ENCODE assay signal across 10 cellular contexts in genomic region chrX:13212191-13212651, GRCh38.
A peak's percentile ranks its signal among the peaks of the same experiment; 100 is the strongest.
DNase-seq lines count a peak whose midpoint lies in the region; ATAC-seq and TF ChIP-seq lines count a peak whose summit lies in the region.
"Had no signal": no experiment of that assay in that cellular context is flagged by ENCODE, and none has a peak within 500 bp of the region (broad histone marks: within the 10 kb centered on the region; RNA-seq: fewer than 3 reads in every experiment).

No MANE protein-coding gene starts in this region.

- H3K27me3 Mint-ChIP-seq in HFFc6 (ENCODE audit: insufficient read depth), result no peaks in the 10 kb centered on the region
- no peaks in the 10 kb centered on the region for H3K27me3 Mint-ChIP-seq in T-helper 17 cell
- H3K27me3 Mint-ChIP-seq: activated CD4-positive, alpha-beta T cell treated with anti-CD3 and anti-CD28 coated beads for 36 hours had no signal

- 0 to 10% methylated on average over 1 of the region's 1 CpG for WGBS in gastroesophageal sphincter (ENCODE audit: low coverage in 1 of 2), 2 donors

- H3K4me1 Mint-ChIP-seq in HFFc6 (ENCODE audit: low read depth) (peaks cover 46% of the 10 kb centered on the region), T-helper 17 cell (peaks cover 4% of the 10 kb centered on the region)

- no peak overlapping the region for H3K9ac ChIP-seq in Karpas-422 (ENCODE audit: low read length)

- no peaks in the 10 kb centered on the region for H3K9me3 ChIP-seq in T-helper 17 cell (ENCODE audit: control insufficient read depth, low read length, poor library complexity, severe bottlenecking)
- no peaks in the 10 kb centered on the region for H3K9me3 ChIP-seq in gastroesophageal sphincter
- no peaks in the 10 kb centered on the region for H3K9me3 ChIP-seq in Karpas-422 (ENCODE audit: low read length)
- H3K9me3 ChIP-seq: thoracic aorta had no signal

- H3K4me1 ChIP-seq in gastroesophageal sphincter (peaks cover 0 to 29% (median 3%) of the 10 kb centered on the region in 3 donors), Karpas-422 (ENCODE audit: low read length) (no peaks in the 10 kb centered on the region)

- H3K27me3 ChIP-seq in gastroesophageal sphincter (no peaks in the 10 kb centered on the region), Karpas-422 (ENCODE audit: low read length) (no peaks in the 10 kb centered on the region)

- ATAC-seq in T-helper 17 cell, result no peak
- ATAC-seq in gastroesophageal sphincter, result peak; percentile 51
- ATAC-seq: activated CD4-positive, alpha-beta T cell treated with anti-CD3 and anti-CD28 coated beads for 36 hours had no signal

- H3K27ac Mint-ChIP-seq in HFFc6 (peak overlapping the region; percentile 64), T-helper 17 cell (peak overlapping the region; percentile 49)
- H3K27ac Mint-ChIP-seq: activated CD4-positive, alpha-beta T cell treated with anti-CD3 and anti-CD28 coated beads for 36 hours had no signal

- H3K36me3 Mint-ChIP-seq in HFFc6 (ENCODE audit: low read depth), result no peaks in the 10 kb centered on the region
- no peaks in the 10 kb centered on the region for H3K36me3 Mint-ChIP-seq in T-helper 17 cell (ENCODE audit: low read depth)

- no peak for TF ChIP-seq POLR2A in gastroesophageal sphincter (IDR thresholded peaks at IDR 0.05)

- H3K36me3 ChIP-seq in gastroesophageal sphincter (no peaks in the 10 kb centered on the region), Karpas-422 (ENCODE audit: insufficient read depth, low read length) (no peaks in the 10 kb centered on the region)
- H3K36me3 ChIP-seq: thoracic aorta had no signal

- no peak for TF ChIP-seq EP300 in gastroesophageal sphincter (IDR thresholded peaks at IDR 0.05)

- H3K4me3 ChIP-seq in gastroesophageal sphincter (no peak overlapping the region), retinal pigment epithelial cell (ENCODE audit: low read length) (no peak overlapping the region), Karpas-422 (ENCODE audit: low read length) (no peak overlapping the region)
- H3K4me3 ChIP-seq: thoracic aorta had no signal

- H3K4me3 Mint-ChIP-seq in HFFc6 (peak overlapping the region; percentile 28), T-helper 17 cell (no peak overlapping the region)
- H3K4me3 Mint-ChIP-seq: activated CD4-positive, alpha-beta T cell treated with anti-CD3 and anti-CD28 coated beads for 36 hours had no signal

- H4K20me1 ChIP-seq in Karpas-422 (ENCODE audit: insufficient read depth, low read depth, low read length), result no peaks in the 10 kb centered on the region

- H3K9me3 Mint-ChIP-seq in HFFc6, result no peaks in the 10 kb centered on the region; the same call in 1 of the 2 replicates

- no peak overlapping the region for H2AFZ ChIP-seq in Karpas-422 (ENCODE audit: low read length)

- no peak overlapping the region for H3K4me2 ChIP-seq in Karpas-422 (ENCODE audit: low read depth, low read length, poor library complexity, severe bottlenecking)

- H3K9me2 ChIP-seq in Karpas-422 (replicated peaks; ENCODE audit: insufficient read depth, low read length), result no peaks in the 10 kb centered on the region

- DNase-seq in HFFc6 (no peak), T-helper 17 cell (no peak), retinal pigment epithelial cell (ENCODE audit: low read depth) (peak; percentile 85), germinal center (ENCODE audit: low spot score) (no peak), Karpas-422 (no peak), NCI-H2029 treated with DMSO at 0.1 percent for 48 hours (lab: John Stamatoyannopoulos, UW) (no peak)
- DNase-seq in NK-92 treated with Interleukin-12 subunit alpha and Interleukin-12 subunit beta, amount 100 ng/mL, for 24 hours (lab: John Stamatoyannopoulos, UW), result no peak
- DNase-seq: activated CD4-positive, alpha-beta T cell treated with anti-CD3 and anti-CD28 coated beads for 36 hours had no signal

- H3K79me2 ChIP-seq in Karpas-422 (ENCODE audit: low read length), result no peaks in the 10 kb centered on the region

- peak overlapping the region in 3 of 4 donors; percentile 41 to 69 (median 56) for H3K27ac ChIP-seq in gastroesophageal sphincter
- no peak overlapping the region for H3K27ac ChIP-seq in Karpas-422 (ENCODE audit: low read length)

- TF ChIP-seq CTCF in HFFc6 (IDR thresholded peaks at IDR 0.05) (no peak), gastroesophageal sphincter (IDR thresholded peaks at IDR 0.05) (no peak), retinal pigment epithelial cell (conservative IDR thresholded peaks at IDR 0.05; ENCODE audit: low read depth, low read length) (no peak)
